ENCODE assay signal across 10 cellular contexts in the genomic region with DNA sequence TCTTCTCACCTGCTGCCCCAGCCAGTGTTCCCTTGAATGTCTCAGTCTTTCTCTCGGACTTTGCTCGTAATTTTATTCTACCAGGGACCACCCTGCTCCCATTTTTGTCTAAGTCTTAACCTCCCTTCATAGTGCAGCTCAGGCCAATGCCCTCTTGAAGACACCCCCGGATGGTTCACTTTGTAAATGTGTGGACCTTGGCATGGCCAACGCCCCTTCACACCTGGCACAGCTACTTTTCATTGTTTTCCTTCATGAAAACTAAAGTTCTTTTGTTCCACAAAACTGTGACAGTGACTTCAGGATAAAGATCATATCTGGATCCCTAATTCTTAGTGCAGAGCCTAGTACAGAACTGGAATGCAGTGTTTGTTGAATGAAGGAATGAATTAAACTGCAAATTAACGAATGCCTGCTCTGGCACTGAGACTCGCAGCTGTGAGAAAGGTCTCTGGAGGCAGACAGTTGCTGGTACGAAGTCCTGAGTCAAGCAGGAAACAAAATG. TPM values are rescaled to one million over a fixed set of nuclear protein-coding genes. Genes with fewer than 3 reads are reported as not detected.
A peak's percentile ranks its signal among the peaks of the same experiment; 100 is the strongest.
DNase-seq lines count a peak whose midpoint lies in the region; ATAC-seq and TF ChIP-seq lines count a peak whose summit lies in the region.
"Had no signal": no experiment of that assay in that cellular context is flagged by ENCODE, and none has a peak within 500 bp of the region (broad histone marks: within the 10 kb centered on the region; RNA-seq: fewer than 3 reads in every experiment).

No MANE protein-coding gene starts in this region.

- H3K27ac Mint-ChIP-seq in Caco-2 (ENCODE audit: unreplicated experiment) = no peak overlapping the region

- WGBS in transverse colon (ENCODE audit: low coverage in 1 of 2), 2 donors = 0 to 7% methylated on average over 4 to 7 of the region's 7 CpGs

- TF ChIP-seq EP300 in transverse colon (IDR thresholded peaks at IDR 0.05; ENCODE audit: low read depth) = no peak

- peaks cover 8% of the 10 kb centered on the region for H3K4me1 Mint-ChIP-seq in Caco-2 (ENCODE audit: low read depth, unreplicated experiment)

- H3K4me1 ChIP-seq in Caco-2 (peaks cover 1% of the 10 kb centered on the region), iPS-18a (ENCODE audit: control insufficient read depth, low read depth, low read length) (peaks cover 16% of the 10 kb centered on the region), transverse colon (peaks cover 11 to 35% (median 22%) of the 10 kb centered on the region in 4 donors)

- peak overlapping the region; percentile 67 for H3K9ac ChIP-seq in iPS-18a (ENCODE audit: low read length)

- no peaks in the 10 kb centered on the region for H3K27me3 Mint-ChIP-seq in Caco-2 (ENCODE audit: insufficient read depth, unreplicated experiment)

- no peaks in the 10 kb centered on the region for H3K27me3 ChIP-seq in Caco-2 (replicated peaks; ENCODE audit: control insufficient read depth, insufficient read depth, low read length)
- peaks cover 8% of the 10 kb centered on the region for H3K27me3 ChIP-seq in iPS-18a (ENCODE audit: control insufficient read depth, insufficient read depth, low read length)
- no peaks in the 10 kb centered on the region for H3K27me3 ChIP-seq in transverse colon

- H3K36me3 Mint-ChIP-seq in Caco-2 (ENCODE audit: insufficient read depth, unreplicated experiment) = no peaks in the 10 kb centered on the region

- no peak for TF ChIP-seq POLR2A in transverse colon (IDR thresholded peaks at IDR 0.05)

- DNase-seq in Caco-2 = no peak
- no peak for DNase-seq in RWPE1 (ENCODE audit: low spot score)
- peak; percentile 72 for DNase-seq in transverse colon
- DNase-seq in glomerular visceral epithelial cell (ENCODE audit: extremely low spot score) = no peak
- no peak for DNase-seq in HCEC 1CT
- no peak for DNase-seq in activated CD4-positive, CD25-positive, alpha-beta regulatory T cell treated with anti-CD3 and anti-CD28 coated beads, Interleukin-2, amount 50 U/mL, for 72 hours

- H3K36me3 ChIP-seq in Caco-2 (ENCODE audit: control insufficient read depth, insufficient read depth, low read length) (no peaks in the 10 kb centered on the region), iPS-18a (ENCODE audit: control insufficient read depth, low read depth, low read length) (no peaks in the 10 kb centered on the region), transverse colon (no peaks in the 10 kb centered on the region)

- in situ Hi-C loops in transverse colon (cut with MboI; ENCODE audit: low pct_ligation_motif_present in 1 of 4, low pct_unique_long_range_greater_than_20kb in 1 of 4, low sequenced_read_pairs in 3 of 4) = loop anchor here in 3 of 4 donors (10.0 to 25.0 kb wide), 6 partner anchors 66 to 356 kb away; partner anchors contain the start of genes CCNB1IP1 (in 2 of the 3), APEX1 (in 1 of the 3), METTL17 (in 1 of the 3) and OSGEP (in 1 of the 3)

- ATAC-seq in GM21526 (IDR thresholded peaks at IDR 0.05; ENCODE audit: low FRiP score, unreplicated experiment) = peak; percentile 28

- H3K4me3 Mint-ChIP-seq in Caco-2 (ENCODE audit: unreplicated experiment) = no peak overlapping the region

- BruUV-seq in Caco-2 (replicated peaks; lab: Mats Ljungman, UMichigan) = no TSS peak

- peak overlapping the region; percentile 99 for H3K27ac ChIP-seq in RWPE1
- no peak overlapping the region for H3K27ac ChIP-seq in iPS-18a (ENCODE audit: low read length)
- H3K27ac ChIP-seq in transverse colon = peak overlapping the region; percentile 99 to 100 (median 100)

- POLR2A ChIA-PET in Caco-2 (lab: Charles Lee) = interaction anchor here (0.6 to 1.8 kb wide), 3 partner anchors 68 to 226 kb away, joined by 4 to 5 read pairs (median 4); partner anchors contain the start of gene APEX1
- POLR2A ChIA-PET in RWPE1 (lab: Yijun Ruan, JAX; ENCODE audit: low non-redundant PET) = interaction anchor here (0.8 kb wide), 1 partner anchor 338 kb away, joined by 11 read pairs; the partner anchor contains the start of gene PARP2

- H3K9me3 ChIP-seq in Caco-2 (no peaks in the 10 kb centered on the region), iPS-18a (ENCODE audit: control insufficient read depth, low read depth, low read length) (no peaks in the 10 kb centered on the region), transverse colon (no peaks in the 10 kb centered on the region)

- no peaks in the 10 kb centered on the region for H3K9me3 Mint-ChIP-seq in Caco-2 (ENCODE audit: unreplicated experiment)

- no peak for TF ChIP-seq CTCF in Caco-2 (IDR thresholded peaks at IDR 0.05; ENCODE audit: insufficient read depth in 1 of 2, low read depth in 1 of 2, low read length in 1 of 2, severe bottlenecking in 1 of 2, unreplicated experiment in 1 of 2)
- no peak for TF ChIP-seq CTCF in RWPE1 (conservative IDR thresholded peaks at IDR 0.05; ENCODE audit: low read depth)
- no peak for TF ChIP-seq CTCF in transverse colon (IDR thresholded peaks at IDR 0.05)

- intact Hi-C loops in Caco-2 (cut with micrococcal nuclease; ENCODE audit: unreplicated experiment) (loop anchor here (5.0 kb wide), 2 partner anchors 134 to 264 kb away; no protein-coding TSS in a partner anchor), transverse colon (cut with DNase I; ENCODE audit: low total_unique reads) (loop anchor here (5.0 kb wide), 2 partner anchors 339 to 876 kb away; partner anchors contain the start of gene PARP2)

- CTCF ChIA-PET in Caco-2 (lab: Charles Lee) (interaction anchor here (0.6 to 2.3 kb wide), 9 partner anchors 10 to 290 kb away, joined by 3 to 20 read pairs (median 6); no protein-coding TSS in a partner anchor), RWPE1 (lab: Yijun Ruan, JAX) (interaction anchor here (0.6 to 1.3 kb wide), 5 partner anchors 10 to 60 kb away, joined by 3 to 5 read pairs (median 4); no protein-coding TSS in a partner anchor)

- H3K4me3 ChIP-seq in Caco-2 (ENCODE audit: low read depth, low read length) (peak overlapping the region; percentile 61), iPS-18a (ENCODE audit: low read length) (peak overlapping the region; percentile 95), transverse colon (peak overlapping the region; percentile 17 to 77 (median 61))

RNA-seq across cellular contexts. Expression of gene RNASE4, which starts 3.5 kb away (rescaled TPM):
- 8.8 and 9.2 TPM in 2 replicates for total RNA-seq in Caco-2 (2022)
- 10 to 100 TPM; 24.7 to 78.9 (median 76.5) TPM for total RNA-seq in transverse colon

RNA-seq across cellular contexts. Expression of gene ANG, which starts 7.7 kb away (rescaled TPM):
- total RNA-seq in Caco-2 (2022) = 23.6 and 24.7 TPM in 2 replicates
- 10 to 100 TPM; 10.5 to 37.1 (median 25.7) TPM for total RNA-seq in transverse colon

RNA-seq across cellular contexts. Expression of gene OR6S1, which starts 39.4 kb away (rescaled TPM):
- total RNA-seq in Caco-2 (2022) (not detected in 2 replicates), transverse colon (not detected)
- total RNA-seq: renal cortical epithelial cell, RPMI7951 had no signal
